Comparison of ENCODE assay signal across 23 cellular contexts in genomic region chr3:67692621-67693020, GRCh38.
"Had no signal": no experiment of that assay in that cellular context is flagged by ENCODE, and none has a peak within 500 bp of the region (broad histone marks: within the 10 kb centered on the region; RNA-seq: fewer than 3 reads in every experiment).

No MANE protein-coding gene starts in this region.

- H3K4me3 Mint-ChIP-seq: activated T-cell treated with anti-CD3 and anti-CD28 coated beads, Interleukin-2, amount 50 U/mL, for 72 hours; endodermal cell; nephron progenitor cell; T-helper 1 cell treated with Interleukin-12 subunit alpha and Interleukin-12 subunit beta and Interleukin-4 antibody, amounts not matched to agents 30 μg/mL and 1 μg/mL, for 36 hours had no signal

- H3K27ac Mint-ChIP-seq: activated T-cell treated with anti-CD3 and anti-CD28 coated beads, Interleukin-2, amount 50 U/mL, for 72 hours; endodermal cell; nephron progenitor cell; T-helper 1 cell treated with Interleukin-12 subunit alpha and Interleukin-12 subunit beta and Interleukin-4 antibody, amounts not matched to agents 30 μg/mL and 1 μg/mL, for 36 hours had no signal

- H3K9me3 ChIP-seq: ascending aorta, colonic mucosa, gastrocnemius medialis, lower lobe of right lung, tibial artery had no signal

- H3K27ac ChIP-seq: ascending aorta, colonic mucosa, epithelial cell of prostate, gastrocnemius medialis, lower lobe of right lung, tibial artery had no signal

- H3K4me3 ChIP-seq: ascending aorta, colonic mucosa, gastrocnemius medialis, lower lobe of right lung, tibial artery had no signal

- DNase-seq: activated CD4-positive, alpha-beta T cell treated with anti-CD3 and anti-CD28 coated beads for 1 hour; activated CD4-positive, alpha-beta T cell treated with anti-CD3 and anti-CD28 coated beads, Interleukin-2, amount 50 U/mL, for 4 hours; activated effector memory CD4-positive, alpha-beta T cell treated with anti-CD3 and anti-CD28 coated beads, Interleukin-2, amount 50 U/mL, for 16 hours; activated naive CD4-positive, alpha-beta T cell treated with anti-CD3 and anti-CD28 coated beads, Interleukin-2, amount 50 U/mL, for 16 hours; activated T-cell treated with anti-CD3 and anti-CD28 coated beads, Interleukin-2, amount 50 U/mL, for 72 hours; central memory CD4-positive, alpha-beta T cell; colonic mucosa; endodermal cell; gastrocnemius medialis; head of caudate nucleus; left cardiac atrium; lower lobe of right lung; midbrain; nephron progenitor cell; nucleus accumbens; retina; stimulated activated CD4-positive, alpha-beta T cell treated with anti-CD3 and anti-CD28 coated beads, Interleukin-12 subunit alpha, Interleukin-12 subunit beta, amount 100 ng/mL, for 4 hours; stimulated activated CD4-positive, alpha-beta T cell treated with anti-CD3 and anti-CD28 coated beads, Interleukin-1b, Interleukin-23, amount 100 ng/mL, for 48 hours; stimulated activated naive CD4-positive, alpha-beta T cell treated with Interleukin-2 at 50 U/mL for 16 hours; tibial artery had no signal

- H3K4me1 ChIP-seq: ascending aorta, colonic mucosa, gastrocnemius medialis, lower lobe of right lung, tibial artery had no signal

- H3K9me3 Mint-ChIP-seq: activated T-cell treated with anti-CD3 and anti-CD28 coated beads, Interleukin-2, amount 50 U/mL, for 72 hours had no signal

- H3K36me3 ChIP-seq: ascending aorta, colonic mucosa, gastrocnemius medialis, lower lobe of right lung had no signal

- H3K27me3 ChIP-seq: ascending aorta, colonic mucosa, gastrocnemius medialis, tibial artery had no signal

- ATAC-seq: activated T-cell treated with anti-CD3 and anti-CD28 coated beads, Interleukin-2, amount 50 U/mL, for 72 hours; gastrocnemius medialis; left cardiac atrium; lower lobe of right lung had no signal
